1 cellular context compared by ENCODE assay signal in the genomic region with DNA sequence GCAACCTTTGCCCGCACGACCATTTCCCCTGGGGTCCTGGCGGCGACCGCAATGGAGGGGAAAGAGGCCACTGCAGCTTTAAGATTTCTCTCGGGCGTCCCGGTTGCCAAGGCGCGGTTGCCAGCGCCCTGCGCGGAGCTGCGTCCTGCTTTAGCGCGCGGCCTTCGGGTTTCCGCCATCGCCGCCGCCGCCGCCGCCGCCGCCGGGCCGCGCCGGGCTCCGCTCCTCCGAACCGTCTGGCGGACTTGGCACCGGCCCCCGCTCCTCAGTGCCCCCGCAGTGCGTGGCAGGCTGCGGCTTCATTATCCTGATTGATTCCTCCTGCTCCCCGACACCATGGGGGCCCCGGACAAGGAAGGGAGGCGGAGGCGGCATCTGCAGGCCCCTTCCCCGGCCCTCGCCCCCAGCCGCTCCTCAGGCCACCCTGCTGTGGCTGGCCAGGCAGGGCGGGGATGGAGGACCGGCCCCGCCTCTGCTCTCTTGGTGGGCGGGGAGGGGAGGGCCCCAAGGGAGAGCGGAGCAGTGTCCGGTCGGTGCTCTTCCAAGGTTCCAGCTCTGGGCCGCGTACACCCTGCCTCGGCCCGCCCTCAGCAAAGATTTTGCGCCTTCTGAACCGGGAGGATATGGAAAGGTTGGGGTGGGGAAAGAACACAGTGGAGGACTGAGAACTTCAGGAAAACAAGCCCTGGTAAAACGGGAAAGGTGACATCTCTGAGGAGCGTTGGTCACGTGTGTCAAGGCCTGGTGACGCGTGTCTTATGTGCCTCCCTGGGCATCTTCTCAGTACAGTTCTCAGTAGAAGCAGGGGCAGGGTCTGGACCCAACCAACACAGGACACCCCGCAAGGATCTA.
TF ChIP-seq lines count a peak whose summit lies in the region.

No MANE protein-coding gene starts in this region.

TF ChIP-seq in HCT116, 20 proteins besides CTCF, POLR2A, EP300 and RAD21 (continued from another document):
- TF ChIP-seq, protein P1, sequence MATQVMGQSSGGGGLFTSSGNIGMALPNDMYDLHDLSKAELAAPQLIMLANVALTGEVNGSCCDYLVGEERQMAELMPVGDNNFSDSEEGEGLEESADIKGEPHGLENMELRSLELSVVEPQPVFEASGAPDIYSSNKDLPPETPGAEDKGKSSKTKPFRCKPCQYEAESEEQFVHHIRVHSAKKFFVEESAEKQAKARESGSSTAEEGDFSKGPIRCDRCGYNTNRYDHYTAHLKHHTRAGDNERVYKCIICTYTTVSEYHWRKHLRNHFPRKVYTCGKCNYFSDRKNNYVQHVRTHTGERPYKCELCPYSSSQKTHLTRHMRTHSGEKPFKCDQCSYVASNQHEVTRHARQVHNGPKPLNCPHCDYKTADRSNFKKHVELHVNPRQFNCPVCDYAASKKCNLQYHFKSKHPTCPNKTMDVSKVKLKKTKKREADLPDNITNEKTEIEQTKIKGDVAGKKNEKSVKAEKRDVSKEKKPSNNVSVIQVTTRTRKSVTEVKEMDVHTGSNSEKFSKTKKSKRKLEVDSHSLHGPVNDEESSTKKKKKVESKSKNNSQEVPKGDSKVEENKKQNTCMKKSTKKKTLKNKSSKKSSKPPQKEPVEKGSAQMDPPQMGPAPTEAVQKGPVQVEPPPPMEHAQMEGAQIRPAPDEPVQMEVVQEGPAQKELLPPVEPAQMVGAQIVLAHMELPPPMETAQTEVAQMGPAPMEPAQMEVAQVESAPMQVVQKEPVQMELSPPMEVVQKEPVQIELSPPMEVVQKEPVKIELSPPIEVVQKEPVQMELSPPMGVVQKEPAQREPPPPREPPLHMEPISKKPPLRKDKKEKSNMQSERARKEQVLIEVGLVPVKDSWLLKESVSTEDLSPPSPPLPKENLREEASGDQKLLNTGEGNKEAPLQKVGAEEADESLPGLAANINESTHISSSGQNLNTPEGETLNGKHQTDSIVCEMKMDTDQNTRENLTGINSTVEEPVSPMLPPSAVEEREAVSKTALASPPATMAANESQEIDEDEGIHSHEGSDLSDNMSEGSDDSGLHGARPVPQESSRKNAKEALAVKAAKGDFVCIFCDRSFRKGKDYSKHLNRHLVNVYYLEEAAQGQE (IDR thresholded peaks at IDR 0.05; ENCODE audit: low read depth) = no peak
- 0 out of 2 replicates have a peak, but pooled peaks have one; percentile 37 for TF ChIP-seq POLR2AphosphoS5 (IDR thresholded peaks at IDR 0.05; ENCODE audit: low read depth, low read length)
- no peak for TF ChIP-seq ZNF274 (IDR thresholded peaks at IDR 0.05; ENCODE audit: low read depth, low read length)
- TF ChIP-seq, protein P2, sequence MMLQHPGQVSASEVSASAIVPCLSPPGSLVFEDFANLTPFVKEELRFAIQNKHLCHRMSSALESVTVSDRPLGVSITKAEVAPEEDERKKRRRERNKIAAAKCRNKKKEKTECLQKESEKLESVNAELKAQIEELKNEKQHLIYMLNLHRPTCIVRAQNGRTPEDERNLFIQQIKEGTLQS (IDR thresholded peaks at IDR 0.05) = no peak
- 0 out of 2 replicates have a peak, but pooled peaks have one; percentile 29 for TF ChIP-seq SP1 (IDR thresholded peaks at IDR 0.05; ENCODE audit: low read depth)
- no peak for TF ChIP-seq EGR1 (IDR thresholded peaks at IDR 0.05; ENCODE audit: low read depth)
- TF ChIP-seq, protein P3, sequence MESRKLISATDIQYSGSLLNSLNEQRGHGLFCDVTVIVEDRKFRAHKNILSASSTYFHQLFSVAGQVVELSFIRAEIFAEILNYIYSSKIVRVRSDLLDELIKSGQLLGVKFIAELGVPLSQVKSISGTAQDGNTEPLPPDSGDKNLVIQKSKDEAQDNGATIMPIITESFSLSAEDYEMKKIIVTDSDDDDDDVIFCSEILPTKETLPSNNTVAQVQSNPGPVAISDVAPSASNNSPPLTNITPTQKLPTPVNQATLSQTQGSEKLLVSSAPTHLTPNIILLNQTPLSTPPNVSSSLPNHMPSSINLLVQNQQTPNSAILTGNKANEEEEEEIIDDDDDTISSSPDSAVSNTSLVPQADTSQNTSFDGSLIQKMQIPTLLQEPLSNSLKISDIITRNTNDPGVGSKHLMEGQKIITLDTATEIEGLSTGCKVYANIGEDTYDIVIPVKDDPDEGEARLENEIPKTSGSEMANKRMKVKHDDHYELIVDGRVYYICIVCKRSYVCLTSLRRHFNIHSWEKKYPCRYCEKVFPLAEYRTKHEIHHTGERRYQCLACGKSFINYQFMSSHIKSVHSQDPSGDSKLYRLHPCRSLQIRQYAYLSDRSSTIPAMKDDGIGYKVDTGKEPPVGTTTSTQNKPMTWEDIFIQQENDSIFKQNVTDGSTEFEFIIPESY (IDR thresholded peaks at IDR 0.05; ENCODE audit: extremely low read depth, insufficient replicate concordance, low read length) = no peak
- TF ChIP-seq ELF1 (IDR thresholded peaks at IDR 0.05; ENCODE audit: borderline replicate concordance, low read depth) = no peak
- no peak for TF ChIP-seq SRF (IDR thresholded peaks at IDR 0.05; ENCODE audit: low read depth)
